Comparison of ENCODE assay signal across 1 cellular context in genomic region chr1:41358152-41358937, GRCh38.
TF ChIP-seq lines count a peak whose summit lies in the region.

No MANE protein-coding gene starts in this region.

TF ChIP-seq in GM23338, 12 proteins besides CTCF, POLR2A, EP300 and RAD21 (continued from another document):
- TF ChIP-seq ZNF462 (CRISPR knock-in tag; IDR thresholded peaks at IDR 0.05) = no peak
